In genomic region chr9:109122726-109123621, GRCh38 we compare ENCODE assay signal across 1 cellular context.
A peak's percentile ranks its signal among the peaks of the same experiment; 100 is the strongest.
TF ChIP-seq lines count a peak whose summit lies in the region.

No MANE protein-coding gene starts in this region.

TF ChIP-seq in K562, 482 proteins besides CTCF, POLR2A, EP300 and RAD21 (continued from another document and continues in another):
- TF ChIP-seq MCM2 (IDR thresholded peaks at IDR 0.05; ENCODE audit: low read depth) (no peak), MEF2D (tag; conservative IDR thresholded peaks at IDR 0.05; ENCODE audit: low read depth) (peak; percentile 28; the same call in 1 of the 2 replicates), TFAP4 (CRISPR knock-in tag; IDR thresholded peaks at IDR 0.05; ENCODE audit: borderline replicate concordance) (no peak), ZBTB17 (CRISPR knock-in tag; IDR thresholded peaks at IDR 0.05) (no peak), ZNF583 (CRISPR knock-in tag; IDR thresholded peaks at IDR 0.05) (0 out of 2 replicates have a peak, but pooled peaks have one; percentile 48), DEAF1 (CRISPR knock-in tag; IDR thresholded peaks at IDR 0.05) (peak; percentile 14; the same call in 1 of the 2 replicates), ILF3 (IDR thresholded peaks at IDR 0.05; ENCODE audit: borderline replicate concordance) (no peak), HES1 (IDR thresholded peaks at IDR 0.05; ENCODE audit: low read depth) (peak; percentile 73), POLR3G (IDR thresholded peaks at IDR 0.05; ENCODE audit: extremely low read depth, insufficient read length, insufficient replicate concordance) (no peak), MTA1 (IDR thresholded peaks at IDR 0.05; ENCODE audit: borderline replicate concordance) (peak; percentile 78; the same call in 1 of the 2 replicates), HDAC1 (IDR thresholded peaks at IDR 0.05) (peak in 1 of 2 experiments; percentile 76; a peak in 2 of 4 replicates), TRIM28 (IDR thresholded peaks at IDR 0.05) (0 out of 2 replicates have a peak, but pooled peaks have one; percentile 33), HNRNPK (IDR thresholded peaks at IDR 0.05; ENCODE audit: low read depth, low read length, poor library complexity, severe bottlenecking) (no peak), ZSCAN29 (IDR thresholded peaks at IDR 0.05) (no peak), GTF2E2 (tag; IDR thresholded peaks at IDR 0.05) (no peak), SUPT5H (IDR thresholded peaks at IDR 0.05) (no peak), NONO (IDR thresholded peaks at IDR 0.05; ENCODE audit: low read depth in 2 of 2, low read length in 1 of 2) (no peak), AFF4 (CRISPR knock-in tag; IDR thresholded peaks at IDR 0.05) (0 out of 2 replicates have a peak, but pooled peaks have one; percentile 44), NR0B1 (IDR thresholded peaks at IDR 0.05; ENCODE audit: partially characterized antibody) (no peak), CEBPG (CRISPR knock-in tag; IDR thresholded peaks at IDR 0.05) (peak; percentile 91), CEBPG (tag; conservative IDR thresholded peaks at IDR 0.05 in 1 of 2, IDR thresholded peaks at IDR 0.05 in 1 of 2) (peak; percentile 91 to 97), SRF (CRISPR knock-in tag; IDR thresholded peaks at IDR 0.05) (no peak; a peak in 1 of 4 replicates), GATA2 (CRISPR knock-in tag; IDR thresholded peaks at IDR 0.05) (0 out of 2 replicates have a peak, but pooled peaks have one; percentile 27), GATAD2A (IDR thresholded peaks at IDR 0.05) (no peak), ZNF263 (CRISPR knock-in tag; IDR thresholded peaks at IDR 0.05; ENCODE audit: borderline replicate concordance) (no peak), ZNF124 (CRISPR knock-in tag; IDR thresholded peaks at IDR 0.05) (no peak), NR2C2 (CRISPR knock-in tag; IDR thresholded peaks at IDR 0.05) (no peak), NR2C2 (tag; IDR thresholded peaks at IDR 0.05) (0 out of 2 replicates have a peak, but pooled peaks have one; percentile 49), ZNF584 (CRISPR knock-in tag; IDR thresholded peaks at IDR 0.05; ENCODE audit: low read depth) (no peak), ZNF444 (CRISPR knock-in tag; IDR thresholded peaks at IDR 0.05) (no peak), ZNF780A (CRISPR knock-in tag; IDR thresholded peaks at IDR 0.05) (no peak), YY1 (IDR thresholded peaks at IDR 0.05; ENCODE audit: borderline replicate concordance in 1 of 3, control insufficient read depth in 1 of 3, extremely low read depth in 1 of 3, insufficient read depth in 3 of 3, insufficient read length in 1 of 3, insufficient replicate concordance in 2 of 3, low read depth in 1 of 3, low read length in 2 of 3) (peak in 1 of 3 experiments; percentile 63), ELF1 (tag; IDR thresholded peaks at IDR 0.05) (no peak), ARID2 (IDR thresholded peaks at IDR 0.05) (no peak), RUNX1 (IDR thresholded peaks at IDR 0.05; ENCODE audit: low read depth) (no peak), HMBOX1 (IDR thresholded peaks at IDR 0.05) (peak; percentile 93), RAD51 (IDR thresholded peaks at IDR 0.05; ENCODE audit: borderline replicate concordance, low read depth) (no peak; the same call in 1 of the 2 replicates), EGR1 (conservative IDR thresholded peaks at IDR 0.05) (no peak), PKNOX1 (IDR thresholded peaks at IDR 0.05) (peak; percentile 98), ARID4B (CRISPR knock-in tag; IDR thresholded peaks at IDR 0.05) (no peak), THRB (CRISPR knock-in tag; conservative IDR thresholded peaks at IDR 0.05) (no peak), ZNF589 (CRISPR knock-in tag; IDR thresholded peaks at IDR 0.05; ENCODE audit: low read depth) (no peak), CBFB (CRISPR knock-in tag; IDR thresholded peaks at IDR 0.05) (no peak), ARNT (IDR thresholded peaks at IDR 0.05) (peak in 1 of 2 experiments; percentile 90; a peak in 2 of 4 replicates), NCOR1 (IDR thresholded peaks at IDR 0.05) (peak; percentile 82), HNRNPH1 (optimal IDR thresholded peaks at IDR 0.05; ENCODE audit: low read depth, low read length) (no peak), ZNF766 (CRISPR knock-in tag; conservative IDR thresholded peaks at IDR 0.05) (peak; percentile 60), TEAD1 (CRISPR knock-in tag; IDR thresholded peaks at IDR 0.05) (no peak), ZNF695 (CRISPR knock-in tag; IDR thresholded peaks at IDR 0.05) (no peak), ZNF347 (CRISPR knock-in tag; IDR thresholded peaks at IDR 0.05; ENCODE audit: low read depth) (no peak), VEZF1 (CRISPR knock-in tag; IDR thresholded peaks at IDR 0.05) (peak; percentile 42), ZNF785 (CRISPR knock-in tag; IDR thresholded peaks at IDR 0.05) (no peak), DMBX1 (CRISPR knock-in tag; IDR thresholded peaks at IDR 0.05; ENCODE audit: borderline replicate concordance) (no peak), CBFA2T3 (IDR thresholded peaks at IDR 0.05) (no peak)
